1 cellular context compared by ENCODE assay signal in the genomic region with DNA sequence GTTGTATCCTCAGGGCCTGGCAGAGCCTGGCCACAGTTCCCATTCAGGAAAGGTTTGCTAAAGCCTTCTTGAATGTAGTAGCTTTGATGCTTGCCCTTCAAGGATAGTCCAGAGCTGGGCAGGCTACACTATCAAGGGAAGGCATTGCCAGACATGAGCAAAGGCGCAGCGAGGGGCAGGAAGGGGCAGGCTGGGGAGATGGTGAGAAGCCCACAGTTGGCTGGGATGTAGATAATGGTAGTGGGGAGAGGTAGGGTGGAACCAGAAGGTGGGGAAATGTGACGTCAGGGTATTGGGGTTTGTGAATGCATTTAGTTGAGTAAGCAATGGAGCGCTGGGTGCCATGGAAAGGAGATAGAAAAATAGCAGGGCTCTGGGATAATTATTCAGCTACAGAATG.
TF ChIP-seq lines count a peak whose summit lies in the region.

No MANE protein-coding gene starts in this region.

TF ChIP-seq in neural cell, 6 proteins besides CTCF, POLR2A, EP300 and RAD21:
- TF ChIP-seq REST (IDR thresholded peaks at IDR 0.05; ENCODE audit: borderline replicate concordance) (no peak), MXI1 (conservative IDR thresholded peaks at IDR 0.05; ENCODE audit: poor library complexity, severe bottlenecking) (no peak), EZH2 (IDR thresholded peaks at IDR 0.05; ENCODE audit: borderline replicate concordance, insufficient read depth, low read length, poor library complexity, severe bottlenecking) (no peak), SMC3 (conservative IDR thresholded peaks at IDR 0.05; ENCODE audit: poor library complexity) (no peak), POLR2AphosphoS5 (IDR thresholded peaks at IDR 0.05) (no peak), TAF1 (IDR thresholded peaks at IDR 0.05; ENCODE audit: low read depth) (no peak)
